Comparison of ENCODE assay signal across 8 cellular contexts in the genomic region with DNA sequence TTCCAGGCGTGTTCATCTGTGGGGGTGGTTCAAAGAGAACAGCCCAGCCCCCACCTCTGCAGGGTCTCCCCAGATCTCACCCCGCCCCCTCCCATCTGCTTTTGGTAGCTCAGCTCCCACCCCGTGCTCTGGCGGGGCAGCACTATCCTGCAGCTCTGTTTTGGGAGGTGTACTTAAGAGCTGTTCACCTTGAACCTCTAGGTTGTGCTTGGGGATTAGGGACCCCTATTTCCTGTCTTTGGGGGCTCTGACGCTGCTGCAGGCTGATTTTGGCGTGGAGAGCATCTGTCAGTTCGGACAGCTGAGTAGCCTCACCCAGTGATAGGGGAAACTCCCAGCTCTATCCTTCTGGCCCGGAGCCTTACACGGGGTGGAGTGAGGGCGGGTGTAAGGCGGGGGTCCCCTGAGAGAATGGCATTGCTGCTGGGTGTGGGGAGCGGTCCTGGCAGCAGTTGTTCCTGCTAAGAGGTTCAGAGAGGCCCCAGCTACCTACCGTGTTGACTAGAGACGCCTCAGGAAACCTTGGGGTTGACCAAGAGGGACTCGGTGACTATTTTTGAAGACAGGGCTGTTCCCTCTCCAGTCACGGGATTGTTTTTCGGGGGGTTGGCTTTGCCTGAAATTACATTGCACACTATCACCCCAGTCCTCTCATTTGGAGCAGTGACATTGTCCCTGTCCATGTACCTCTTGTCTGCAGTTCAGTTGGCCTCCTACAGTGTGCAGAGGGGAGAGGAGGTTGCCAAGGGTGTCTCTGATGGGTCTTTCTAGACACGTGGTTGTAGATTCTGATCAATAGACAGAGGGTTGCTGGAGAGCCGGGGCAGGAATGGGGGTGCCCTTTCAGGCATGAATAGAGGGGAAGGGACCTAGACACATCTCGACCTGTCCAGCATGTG. TPM values are rescaled to one million over a fixed set of nuclear protein-coding genes. Genes with fewer than 3 reads are reported as not detected.
DNase-seq lines count a peak whose midpoint lies in the region; ATAC-seq and TF ChIP-seq lines count a peak whose summit lies in the region.

No MANE protein-coding gene starts in this region.

- peaks cover 0 to 10% of the 10 kb centered on the region in 2 donors for H3K4me1 ChIP-seq in lung (ENCODE audit: control insufficient read depth in 2 of 2, insufficient read depth in 2 of 2, low read length in 2 of 2)
- H3K4me1 ChIP-seq in upper lobe of right lung, result peaks cover 21% of the 10 kb centered on the region

- WGBS in lung, 2 donors, result 22 to 37% methylated on average over 20 of the region's 20 CpGs

- H3K27me3 ChIP-seq in MG63 (no peaks in the 10 kb centered on the region), lung (ENCODE audit: control insufficient read depth, insufficient read depth) (no peaks in the 10 kb centered on the region), upper lobe of right lung (no peaks in the 10 kb centered on the region)

- H3K36me3 ChIP-seq in MG63 (no peaks in the 10 kb centered on the region), lung (ENCODE audit: control insufficient read depth in 2 of 2, insufficient read depth in 2 of 2, low read length in 2 of 2) (no peaks in the 10 kb centered on the region), upper lobe of right lung (no peaks in the 10 kb centered on the region)

- H3K4me3 ChIP-seq in MG63 (peak overlapping the region; percentile 88), cardiac fibroblast (replicated peaks in 1 of 2; ENCODE audit: low read depth in 2 of 2, low read length in 2 of 2) (peak overlapping the region; percentile 95 to 97), lung (peak overlapping the region; percentile 86), upper lobe of right lung (peak overlapping the region; percentile 98)

- ATAC-seq in lung (ENCODE audit: insufficient read depth, low FRiP score) (no peak), upper lobe of right lung (peak; percentile 1), GM18511 (IDR thresholded peaks at IDR 0.05; ENCODE audit: unreplicated experiment) (no peak)

- DNase-seq in ELR (ENCODE audit: low read depth) (peak; percentile 30), MG63 (no peak), cardiac fibroblast (ENCODE audit: low read depth in 2 of 2) (peak; percentile 29 to 41), lung (ENCODE audit: low spot score) (no peak), upper lobe of right lung (no peak), inferior parietal cortex (ENCODE audit: extremely low spot score) (no peak), dedifferentiated amniotic fluid mesenchymal stem cell (ENCODE audit: extremely low spot score) (no peak)

- peak overlapping the region; percentile 78 to 90 for H3K27ac ChIP-seq in lung (ENCODE audit: low read depth in 1 of 2, low read length in 1 of 2)
- H3K27ac ChIP-seq in upper lobe of right lung, result peak overlapping the region; percentile 68

- TF ChIP-seq CTCF in cardiac fibroblast (IDR thresholded peaks at IDR 0.05; ENCODE audit: low read depth, low read length) (no peak), lung (IDR thresholded peaks at IDR 0.05; ENCODE audit: control extremely low read depth, extremely low read depth) (no peak), upper lobe of right lung (IDR thresholded peaks at IDR 0.05) (no peak)

- H3K9me3 ChIP-seq in MG63, result no peaks in the 10 kb centered on the region
- H3K9me3 ChIP-seq in lung (ENCODE audit: control insufficient read depth in 2 of 2, insufficient read depth in 1 of 2, low read length in 1 of 2), result no peaks in the 10 kb centered on the region
- H3K9me3 ChIP-seq in upper lobe of right lung, result no peaks in the 10 kb centered on the region

- intact Hi-C loops in upper lobe of right lung (cut with DNase I), result no loop called here

RNA-seq across cellular contexts. Expression of a gene that starts 1.0 kb away (rescaled TPM):
- total RNA-seq in MG63 (2014; rRNA removed; shearing (Covaris generic); ENCODE audit: low replicate concordance), result 3.6 and 6.6 TPM in 2 replicates
- total RNA-seq in lung, result 10 to 100 TPM in 1 of 2 donors, 1 to 10 TPM in 1; 3.9 to 17.7 TPM
- polyA plus RNA-seq in lung, result 10 to 100 TPM in 1 of 2 donors, 1 to 10 TPM in 1; 5.6 to 10.5 TPM
- 17.1 TPM for total RNA-seq in upper lobe of right lung

RNA-seq across cellular contexts. Expression of a gene that starts 44.1 kb away (rescaled TPM):
- not detected in 2 replicates for total RNA-seq in MG63 (2014; rRNA removed; shearing (Covaris generic); ENCODE audit: low replicate concordance)
- total RNA-seq in lung (1 to 10 TPM; 2.4 to 5.8 TPM), upper lobe of right lung (0.67 TPM)
- polyA plus RNA-seq in lung, result 1 to 10 TPM; 2.8 to 3.2 TPM

Comparison
In these comparisons a context has a peak if more than half of its experiments do, and no peak if none do; other contexts are left out.
1. DNase-seq: peak in ELR (single experiment) and cardiac fibroblast (2 of 2); none in MG63 (single experiment), lung (single experiment), upper lobe of right lung (single experiment), inferior parietal cortex (single experiment) and dedifferentiated amniotic fluid mesenchymal stem cell (single experiment).
2. Peak in every context shown above with its lines, with median percentiles within 50 percentile points of each other: H3K4me3 ChIP-seq.